10 cellular contexts compared by ENCODE assay signal in genomic region chr4:15234585-15235126, GRCh38.
A peak's percentile ranks its signal among the peaks of the same experiment; 100 is the strongest.
DNase-seq lines count a peak whose midpoint lies in the region; ATAC-seq and TF ChIP-seq lines count a peak whose summit lies in the region.
"Had no signal": no experiment of that assay in that cellular context is flagged by ENCODE, and none has a peak within 500 bp of the region (broad histone marks: within the 10 kb centered on the region; RNA-seq: fewer than 3 reads in every experiment).

No MANE protein-coding gene starts in this region.

- intact Hi-C loops in sciatic nerve (cut with DNase I) = loop anchor here (5.0 kb wide), 1 partner anchor 228 kb away; no protein-coding TSS in a partner anchor
- intact Hi-C loops in OCI-LY7 (cut with micrococcal nuclease; ENCODE audit: unreplicated experiment) = loop anchor here (10.0 kb wide), 1 partner anchor 720 kb away; no protein-coding TSS in a partner anchor

- TF ChIP-seq CTCF in RWPE2 (IDR thresholded peaks at IDR 0.05; ENCODE audit: poor library complexity, severe bottlenecking) = no peak
- TF ChIP-seq CTCF in OCI-LY7 (conservative IDR thresholded peaks at IDR 0.05; ENCODE audit: low read length) = no peak

- no TSS peak for BruUV-seq in OCI-LY7 (replicated peaks; lab: Mats Ljungman, UMichigan)

- ATAC-seq in RWPE2 (ENCODE audit: low read depth) (peak; percentile 80), sciatic nerve (peak; percentile 69), HG03097 (IDR thresholded peaks at IDR 0.05; ENCODE audit: low FRiP score, unreplicated experiment) (no peak), HG02759 (IDR thresholded peaks at IDR 0.05; ENCODE audit: unreplicated experiment) (no peak)

- no peaks in the 10 kb centered on the region for H3K9me3 ChIP-seq in RWPE2 (ENCODE audit: severe bottlenecking)
- H3K9me3 ChIP-seq in OCI-LY7 (ENCODE audit: low read length) = no peaks in the 10 kb centered on the region

- H3K4me2 ChIP-seq in OCI-LY7 (ENCODE audit: low read length) = no peak overlapping the region

- no peaks in the 10 kb centered on the region for H3K27me3 ChIP-seq in RWPE2 (ENCODE audit: insufficient read depth, poor library complexity, severe bottlenecking)
- H3K27me3 ChIP-seq: cardiac muscle cell had no signal

- no peaks in the 10 kb centered on the region for H3K9me2 ChIP-seq in OCI-LY7 (ENCODE audit: insufficient read depth, low read length)

- DNase-seq in EL = peak; percentile 96
- DNase-seq in RWPE2 (ENCODE audit: low spot score) = no peak
- DNase-seq in epithelial cell of prostate (ENCODE audit: low read depth, low spot score) = peak; percentile 90
- no peak for DNase-seq in sciatic nerve (ENCODE audit: low spot score)
- DNase-seq in effector CD8-positive, alpha-beta T cell (lab: John Stamatoyannopoulos, UW) = no peak
- DNase-seq in OCI-LY7 (ENCODE audit: low spot score) = no peak
- DNase-seq: activated CD4-positive, alpha-beta T cell treated with anti-CD3 and anti-CD28 coated beads, Interleukin-2, amount 50 U/mL, for 4 hours had no signal

- CTCF ChIA-PET in OCI-LY7 (lab: Charles Lee; ENCODE audit: unreplicated experiment) = no interaction called here

- H3K79me2 ChIP-seq in OCI-LY7 (ENCODE audit: insufficient read depth, low read depth, low read length) = no peaks in the 10 kb centered on the region

- peak overlapping the region; percentile 67 for H3K27ac ChIP-seq in RWPE2 (ENCODE audit: poor library complexity, severe bottlenecking)
- peak overlapping the region; percentile 66 for H3K27ac ChIP-seq in epithelial cell of prostate
- no peak overlapping the region for H3K27ac ChIP-seq in OCI-LY7 (ENCODE audit: low read depth, low read length, poor library complexity, severe bottlenecking)
- H3K27ac ChIP-seq: cardiac muscle cell had no signal

- no peak overlapping the region for H2AFZ ChIP-seq in OCI-LY7 (ENCODE audit: low read length)

- H3K4me1 ChIP-seq in RWPE2 (ENCODE audit: insufficient read depth, poor library complexity, severe bottlenecking) (peaks cover 12% of the 10 kb centered on the region), OCI-LY7 (ENCODE audit: insufficient read depth, low read length, poor library complexity, severe bottlenecking) (no peaks in the 10 kb centered on the region)

- H3K36me3 ChIP-seq in RWPE2 (ENCODE audit: low read depth) (no peaks in the 10 kb centered on the region), OCI-LY7 (ENCODE audit: insufficient read depth, low read length) (no peaks in the 10 kb centered on the region)
- H3K36me3 ChIP-seq: cardiac muscle cell had no signal

- H4K20me1 ChIP-seq in OCI-LY7 (ENCODE audit: insufficient read depth, low read length) = no peaks in the 10 kb centered on the region

- POLR2A ChIA-PET in OCI-LY7 (lab: Charles Lee) = interaction anchor here (0.6 kb wide), 1 partner anchor 18 kb away, joined by 3 read pairs; no protein-coding TSS in a partner anchor

- H3K4me3 ChIP-seq in RWPE2 (ENCODE audit: severe bottlenecking) (no peak overlapping the region), OCI-LY7 (ENCODE audit: low read depth, low read length, poor library complexity, severe bottlenecking) (no peak overlapping the region)
- H3K4me3 ChIP-seq: cardiac muscle cell had no signal

Comparison
In these comparisons a context has a peak if more than half of its experiments do, and no peak if none do; other contexts are left out.
1. DNase-seq: peak in EL (single experiment) and epithelial cell of prostate (single experiment); none in RWPE2 (single experiment), sciatic nerve (single experiment), effector CD8-positive, alpha-beta T cell (single experiment) and OCI-LY7 (single experiment).
2. ATAC-seq: peak in RWPE2 (single experiment) and sciatic nerve (single experiment); none in HG03097 (single experiment) and HG02759 (single experiment).